Comparison of ENCODE assay signal across 22 cellular contexts in the genomic region with DNA sequence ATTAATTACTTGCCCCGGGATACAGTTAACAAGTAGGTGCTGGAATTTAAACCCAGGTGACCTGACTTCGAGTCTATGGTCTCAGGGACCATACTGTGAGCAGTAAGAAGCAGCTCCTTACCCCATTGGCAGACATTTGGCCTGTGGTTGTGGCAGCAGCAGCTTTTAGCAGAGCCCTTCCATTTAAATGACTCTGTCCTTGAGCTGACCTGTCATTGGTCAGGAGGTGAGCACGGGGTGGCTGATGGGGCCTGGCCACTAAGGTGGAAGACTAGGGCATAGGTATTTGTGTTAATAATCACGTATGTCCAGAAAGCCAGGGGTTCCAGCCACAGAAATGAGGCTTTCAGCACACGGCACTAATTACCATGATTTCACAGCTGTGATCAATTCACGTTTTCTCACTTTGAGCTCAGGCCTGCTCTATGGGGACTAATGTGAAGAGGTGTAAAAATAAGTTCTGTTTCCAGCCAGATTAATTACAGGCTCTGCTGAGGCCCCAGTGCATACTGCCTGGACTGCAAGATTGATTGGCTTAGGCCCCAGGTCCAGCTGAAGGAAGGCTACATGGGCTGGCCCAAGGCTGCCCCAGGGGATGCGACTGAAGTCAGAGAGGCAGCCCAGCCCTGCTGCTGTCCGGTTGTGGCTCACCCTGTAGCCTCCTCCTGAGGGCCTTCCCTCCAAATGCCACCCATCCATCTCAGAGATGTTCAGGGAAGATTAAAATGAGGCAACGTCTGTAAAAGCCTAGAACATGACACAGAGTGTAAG.
DNase-seq lines count a peak whose midpoint lies in the region; ATAC-seq and TF ChIP-seq lines count a peak whose summit lies in the region.
"Had no signal": no experiment of that assay in that cellular context is flagged by ENCODE, and none has a peak within 500 bp of the region (broad histone marks: within the 10 kb centered on the region; RNA-seq: fewer than 3 reads in every experiment).

No MANE protein-coding gene starts in this region.

- H3K4me3 ChIP-seq in left ventricle myocardium inferior: no peak overlapping the region
- H3K4me3 ChIP-seq in neural progenitor cell: no peak overlapping the region
- H3K4me3 ChIP-seq: BLaER1, GM23338, SK-N-MC had no signal

- H4K20me1 ChIP-seq in neural progenitor cell (ENCODE audit: low read depth): no peaks in the 10 kb centered on the region
- H4K20me1 ChIP-seq: BLaER1 had no signal

- intact Hi-C loops in Right ventricle myocardium superior (cut with DNase I) (no loop called here), cardiac septum (cut with DNase I) (no loop called here), left ventricle myocardium inferior (cut with micrococcal nuclease) (no loop called here)

- ATAC-seq in Right ventricle myocardium superior (ENCODE audit: poor library complexity): peak; percentile 64
- ATAC-seq in HG02623 (IDR thresholded peaks at IDR 0.05; ENCODE audit: unreplicated experiment): no peak
- ATAC-seq: GM23338 had no signal

- H3F3A ChIP-seq in neural progenitor cell (ENCODE audit: low read depth): no peaks in the 10 kb centered on the region

- H3K36me3 ChIP-seq in left ventricle myocardium inferior (no peaks in the 10 kb centered on the region), neural progenitor cell (no peaks in the 10 kb centered on the region)
- H3K36me3 ChIP-seq: BLaER1 had no signal

- no peaks in the 10 kb centered on the region for H3K79me2 ChIP-seq in neural progenitor cell (ENCODE audit: low read depth)

- H2AFZ ChIP-seq in neural progenitor cell (replicated peaks): no peak overlapping the region
- H2AFZ ChIP-seq: GM23338 had no signal

- H3K27me3 ChIP-seq in left ventricle myocardium inferior (ENCODE audit: low read depth) (peaks cover 9% of the 10 kb centered on the region), neural progenitor cell (no peaks in the 10 kb centered on the region)
- H3K27me3 ChIP-seq: BLaER1 had no signal

- H3K27ac ChIP-seq in left ventricle myocardium inferior (replicated peaks) (no peak overlapping the region), neural progenitor cell (no peak overlapping the region)
- H3K27ac ChIP-seq: BLaER1, RWPE1, SK-N-MC had no signal

- no peak overlapping the region for H3K4me2 ChIP-seq in neural progenitor cell
- H3K4me2 ChIP-seq: BLaER1, GM23338 had no signal

- H3K4me1 Mint-ChIP-seq in neural progenitor cell: peaks cover 3% of the 10 kb centered on the region
- H3K4me1 Mint-ChIP-seq: CD4-positive, CD25-positive, alpha-beta regulatory T cell; H9 had no signal

- no peak overlapping the region for H3K4me3 Mint-ChIP-seq in neural progenitor cell
- H3K4me3 Mint-ChIP-seq: CD4-positive, CD25-positive, alpha-beta regulatory T cell; GM23338; H9 had no signal

- H3K9me3 Mint-ChIP-seq in neural progenitor cell: peaks cover 7% of the 10 kb centered on the region

- H3K27ac Mint-ChIP-seq in neural progenitor cell: peak overlapping the region; percentile 12
- H3K27ac Mint-ChIP-seq: CD4-positive, CD25-positive, alpha-beta regulatory T cell; GM23338; H9 had no signal

- no peaks in the 10 kb centered on the region for H3K4me1 ChIP-seq in left ventricle myocardium inferior
- H3K4me1 ChIP-seq in neural progenitor cell: no peaks in the 10 kb centered on the region

- no peaks in the 10 kb centered on the region for H3K27me3 Mint-ChIP-seq in neural progenitor cell (ENCODE audit: insufficient read depth, low read depth)

- DNase-seq in Right ventricle myocardium superior (peak; percentile 62), cardiac septum (ENCODE audit: low spot score) (no peak), left ventricle myocardium inferior (peak; percentile 20), neural progenitor cell (ENCODE audit: low spot score) (no peak), medulla oblongata (ENCODE audit: extremely low spot score) (no peak), NCI-H1930 (lab: John Stamatoyannopoulos, UW) (no peak)
- DNase-seq: CD4-positive, CD25-positive, alpha-beta regulatory T cell; H9; KBM-7; MV-4-11; NCI-H1105; NCI-H1436 treated with DMSO at 0.1 percent for 48 hours; NCI-H187 treated with DMSO at 0.1 percent for 48 hours; NCI-H2107; NCI-H446 treated with DMSO at 0.1 percent for 48 hours; NCI-H526 treated with DMSO at 0.1 percent for 48 hours; SIG-M5 had no signal

- H3K9ac ChIP-seq in neural progenitor cell: no peak overlapping the region
- H3K9ac ChIP-seq: BLaER1 had no signal

- TF ChIP-seq CTCF in left ventricle myocardium inferior (IDR thresholded peaks at IDR 0.05; ENCODE audit: borderline replicate concordance) (no peak), neural progenitor cell (IDR thresholded peaks at IDR 0.05) (no peak)

- no peaks in the 10 kb centered on the region for H3K36me3 Mint-ChIP-seq in neural progenitor cell
- H3K36me3 Mint-ChIP-seq: CD4-positive, CD25-positive, alpha-beta regulatory T cell had no signal

- H3K9me3 ChIP-seq in left ventricle myocardium inferior (replicated peaks) (peaks cover 10% of the 10 kb centered on the region), neural progenitor cell (ENCODE audit: low read depth) (no peaks in the 10 kb centered on the region)

Comparison
In these comparisons a context has a peak if more than half of its experiments do, and no peak if none do; other contexts are left out.
1. DNase-seq: peak in Right ventricle myocardium superior (single experiment) and left ventricle myocardium inferior (single experiment); none in cardiac septum (single experiment), neural progenitor cell (single experiment), medulla oblongata (single experiment) and NCI-H1930 (0 of 2).